In the genomic region with DNA sequence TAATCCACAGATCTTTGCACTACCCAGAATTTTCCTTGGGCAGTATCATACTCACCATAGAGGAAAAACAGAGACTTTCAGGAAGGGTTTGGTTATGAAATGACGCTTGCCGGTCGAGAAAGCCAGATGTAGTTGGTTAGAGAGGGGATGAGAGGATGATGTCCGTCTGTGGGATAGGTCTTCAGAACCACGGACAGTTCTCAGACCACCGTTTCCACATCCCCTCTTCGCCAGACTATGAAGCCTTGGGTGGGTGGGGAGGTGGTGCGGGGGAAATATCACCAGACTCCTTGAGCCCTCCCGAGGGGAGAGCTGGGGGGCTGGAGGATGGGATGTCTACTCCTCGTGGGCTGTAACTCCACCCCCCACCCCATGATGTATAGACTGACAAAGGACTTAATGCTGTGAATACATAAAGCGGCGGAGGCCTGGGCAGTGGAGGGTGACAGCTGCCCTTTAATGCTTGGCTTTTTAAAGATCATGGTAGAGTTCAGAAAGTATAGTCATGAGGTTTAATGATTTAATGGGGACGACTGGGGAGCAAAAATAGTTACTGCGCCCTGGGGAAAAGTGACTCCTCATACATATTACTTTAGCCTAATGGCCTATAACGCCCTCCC, we compare ENCODE assay signal across 20 cellular contexts.
DNase-seq lines count a peak whose midpoint lies in the region; ATAC-seq, FAIRE-seq and TF ChIP-seq lines count a peak whose summit lies in the region.
"Had no signal": no experiment of that assay in that cellular context is flagged by ENCODE, and none has a peak within 500 bp of the region (broad histone marks: within the 10 kb centered on the region; RNA-seq: fewer than 3 reads in every experiment).

No MANE protein-coding gene starts in this region.

- H3K36me3 ChIP-seq in IMR-90 (ENCODE audit: control insufficient read depth, insufficient read depth, low read length) (no peaks in the 10 kb centered on the region), small intestine (ENCODE audit: control insufficient read depth in 2 of 2, insufficient read depth in 2 of 2, low read length in 2 of 2) (no peaks in the 10 kb centered on the region)
- H3K36me3 ChIP-seq: left lung, pancreas had no signal

- dilution Hi-C loops in IMR-90 (cut with HindIII; ENCODE audit: low sequenced_read_pairs, unreplicated experiment) = no loop called here

- H3K4me2 ChIP-seq in IMR-90 (ENCODE audit: low read depth, low read length) = no peak overlapping the region

- no peak overlapping the region for H3K27ac ChIP-seq in IMR-90 (ENCODE audit: insufficient read depth, low read length)
- no peak overlapping the region for H3K27ac ChIP-seq in small intestine (ENCODE audit: low read depth in 1 of 2, low read length in 1 of 2)
- H3K27ac ChIP-seq: left lung, pancreas, skin epidermis had no signal

- H4K20me1 ChIP-seq in IMR-90 (ENCODE audit: insufficient read depth, low read length) = no peaks in the 10 kb centered on the region

- H3K9me3 ChIP-seq in IMR-90 (ENCODE audit: control insufficient read depth, insufficient read depth, low read length) = no peaks in the 10 kb centered on the region
- no peaks in the 10 kb centered on the region for H3K9me3 ChIP-seq in small intestine (ENCODE audit: control insufficient read depth, low read depth)
- H3K9me3 ChIP-seq: left lung, pancreas had no signal

- no peak overlapping the region for H2AK5ac ChIP-seq in IMR-90 (ENCODE audit: low read depth, low read length)

- no peak for TF ChIP-seq CTCF in IMR-90 (conservative IDR thresholded peaks at IDR 0.05; ENCODE audit: low read depth, low read length)

- H3K4me1 ChIP-seq in IMR-90 (ENCODE audit: control insufficient read depth, insufficient read depth, low read length) (no peaks in the 10 kb centered on the region), small intestine (ENCODE audit: control insufficient read depth in 2 of 2, insufficient read depth in 1 of 2, low read depth in 1 of 2, low read length in 1 of 2) (peaks cover 0 to 2% of the 10 kb centered on the region in 2 donors)
- H3K4me1 ChIP-seq: left lung, pancreas had no signal

- in situ Hi-C loops in IMR-90 (cut with MboI; ENCODE audit: low sequenced_read_pairs) = no loop called here

- ATAC-seq in IMR-90 (ENCODE audit: low read depth) = no peak
- ATAC-seq: left lung, pancreas had no signal

- CTCF ChIA-PET in IMR-90 (lab: Yijun Ruan, JAX) = no interaction called here

- H2BK20ac ChIP-seq in IMR-90 (ENCODE audit: low read depth, low read length) = no peak overlapping the region

- no peak overlapping the region for H4K91ac ChIP-seq in IMR-90 (ENCODE audit: insufficient read depth, low read depth, low read length)

- no peak overlapping the region for H4K8ac ChIP-seq in IMR-90 (ENCODE audit: low read depth in 2 of 2, low read length in 2 of 2)

- TF ChIP-seq RAD21 in IMR-90 (IDR thresholded peaks at IDR 0.05; ENCODE audit: low read length) = no peak

- no peak for TF ChIP-seq POLR2A in IMR-90 (IDR thresholded peaks at IDR 0.05; ENCODE audit: low read depth, low read length)

- DNase-seq in ELF-1 (ENCODE audit: low read depth, low spot score) = peak; percentile 52
- peak; percentile 8 for DNase-seq in IMR-90
- peak; percentile 38 for DNase-seq in astrocyte of the hippocampus (ENCODE audit: low read depth, low spot score)
- peak; percentile 79 for DNase-seq in islet precursor cell
- DNase-seq in small intestine = no peak
- no peak for DNase-seq in cortex of kidney (lab: John Stamatoyannopoulos, UW)
- DNase-seq in stimulated activated CD4-positive, alpha-beta T cell treated with anti-CD3 and anti-CD28 coated beads, Interleukin-1b, Interleukin-23, amount 100 ng/mL, for 48 hours = no peak
- no peak for DNase-seq in NOMO-1 treated with DMSO at 0.1 percent for 48 hours (lab: John Stamatoyannopoulos, UW; ENCODE audit: unreplicated experiment)
- DNase-seq: activated CD4-positive, alpha-beta T cell treated with anti-CD3 and anti-CD28 coated beads for 48 hours; activated CD8-positive, alpha-beta memory T cell treated with anti-CD3 and anti-CD28 coated beads, Interleukin-2, amount 50 U/mL, for 48 hours; activated naive CD4-positive, alpha-beta T cell treated with Interleukin-2 at 50 U/mL for 16 hours; HCEC 1CT; hypothalamus; KG1; left lung; pancreas; SHP77 treated with DMSO at 0.1 percent for 48 hours; stimulated activated naive CD4-positive, alpha-beta T cell; trophoblast cell had no signal

- WGBS in IMR-90 (ENCODE audit: extremely low coverage in 2 of 2, insufficient read length in 1 of 2), 2 experiments = no CpG with 5 or more reads among the region's 15 CpGs
- 32 to 44% (median 41%) methylated on average over 15 of the region's 15 CpGs for WGBS in small intestine, 3 donors

- intact Hi-C loops in IMR-90 (cut with micrococcal nuclease) = no loop called here

- POLR2A ChIA-PET in IMR-90 (lab: Charles Lee; ENCODE audit: unreplicated experiment) = no interaction called here

- H2AFZ ChIP-seq in IMR-90 (replicated peaks; ENCODE audit: low read length, poor library complexity) = no peak overlapping the region

- H3K23ac ChIP-seq in IMR-90 (ENCODE audit: low read depth, low read length) = no peak overlapping the region

- H3K27me3 ChIP-seq in IMR-90 (ENCODE audit: control insufficient read depth, insufficient read depth, low read length) (no peaks in the 10 kb centered on the region), small intestine (ENCODE audit: control insufficient read depth in 2 of 2, insufficient read depth in 2 of 2, low read length in 2 of 2) (peaks cover 0 to 5% of the 10 kb centered on the region in 2 donors)

- H3K9me1 ChIP-seq in IMR-90 (ENCODE audit: insufficient read depth, low read length) = no peaks in the 10 kb centered on the region

- BruUV-seq in IMR-90 (replicated peaks; lab: Mats Ljungman, UMichigan) = no TSS peak

- H2BK120ac ChIP-seq in IMR-90 (ENCODE audit: low read depth, low read length) = no peak overlapping the region

- H4K5ac ChIP-seq in IMR-90 (ENCODE audit: low read depth, low read length) = no peak overlapping the region

- H3K9ac ChIP-seq in IMR-90 (ENCODE audit: low read depth, low read length) = no peak overlapping the region

- no peak overlapping the region for H3K4ac ChIP-seq in IMR-90 (ENCODE audit: low read depth, low read length)

- no peak overlapping the region for H2BK15ac ChIP-seq in IMR-90 (ENCODE audit: low read depth, low read length)

- H3K14ac ChIP-seq in IMR-90 (replicated peaks; ENCODE audit: low read depth, low read length) = no peak overlapping the region

- no peak overlapping the region for H3K18ac ChIP-seq in IMR-90 (ENCODE audit: low read depth, low read length)

- no peak for FAIRE-seq in small intestine (lab: Jason Lieb, UNC)
- FAIRE-seq: pancreas had no signal

- H3K4me3 ChIP-seq in IMR-90 (ENCODE audit: insufficient read depth, low read depth, low read length) = no peak overlapping the region
- no peak overlapping the region for H3K4me3 ChIP-seq in small intestine (ENCODE audit: low read depth in 1 of 2, low read length in 2 of 2)
- H3K4me3 ChIP-seq: left lung, pancreas, skin epidermis had no signal

- H2AK9ac ChIP-seq in IMR-90 (replicated peaks; ENCODE audit: low read depth, low read length, poor library complexity) = no peak overlapping the region

- no peak overlapping the region for H2BK5ac ChIP-seq in IMR-90 (ENCODE audit: low read depth, low read length, poor library complexity, severe bottlenecking)

- H3K56ac ChIP-seq in IMR-90 (ENCODE audit: extremely low read depth, insufficient read depth, low read length) = no peak overlapping the region

- H3K79me1 ChIP-seq in IMR-90 (ENCODE audit: low read depth in 1 of 2, low read length in 2 of 2) = no peaks in the 10 kb centered on the region

TF ChIP-seq in IMR-90, 13 proteins besides CTCF, POLR2A, EP300 and RAD21:
- no peak for TF ChIP-seq SMC3 (IDR thresholded peaks at IDR 0.05; ENCODE audit: low read depth, low read length)
- TF ChIP-seq, protein P1, sequence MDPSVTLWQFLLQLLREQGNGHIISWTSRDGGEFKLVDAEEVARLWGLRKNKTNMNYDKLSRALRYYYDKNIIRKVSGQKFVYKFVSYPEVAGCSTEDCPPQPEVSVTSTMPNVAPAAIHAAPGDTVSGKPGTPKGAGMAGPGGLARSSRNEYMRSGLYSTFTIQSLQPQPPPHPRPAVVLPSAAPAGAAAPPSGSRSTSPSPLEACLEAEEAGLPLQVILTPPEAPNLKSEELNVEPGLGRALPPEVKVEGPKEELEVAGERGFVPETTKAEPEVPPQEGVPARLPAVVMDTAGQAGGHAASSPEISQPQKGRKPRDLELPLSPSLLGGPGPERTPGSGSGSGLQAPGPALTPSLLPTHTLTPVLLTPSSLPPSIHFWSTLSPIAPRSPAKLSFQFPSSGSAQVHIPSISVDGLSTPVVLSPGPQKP (IDR thresholded peaks at IDR 0.05; ENCODE audit: borderline replicate concordance, low read depth, low read length) = no peak
- no peak for TF ChIP-seq CHD1 (IDR thresholded peaks at IDR 0.05; ENCODE audit: low read depth, low read length)
- TF ChIP-seq, protein P2, sequence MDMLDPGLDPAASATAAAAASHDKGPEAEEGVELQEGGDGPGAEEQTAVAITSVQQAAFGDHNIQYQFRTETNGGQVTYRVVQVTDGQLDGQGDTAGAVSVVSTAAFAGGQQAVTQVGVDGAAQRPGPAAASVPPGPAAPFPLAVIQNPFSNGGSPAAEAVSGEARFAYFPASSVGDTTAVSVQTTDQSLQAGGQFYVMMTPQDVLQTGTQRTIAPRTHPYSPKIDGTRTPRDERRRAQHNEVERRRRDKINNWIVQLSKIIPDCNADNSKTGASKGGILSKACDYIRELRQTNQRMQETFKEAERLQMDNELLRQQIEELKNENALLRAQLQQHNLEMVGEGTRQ (IDR thresholded peaks at IDR 0.05; ENCODE audit: low read depth, low read length) = no peak
- TF ChIP-seq BHLHE40 (IDR thresholded peaks at IDR 0.05; ENCODE audit: low read depth, low read length) = no peak
- no peak for TF ChIP-seq MXI1 (IDR thresholded peaks at IDR 0.05; ENCODE audit: borderline replicate concordance, low read depth, low read length)
- no peak for TF ChIP-seq RFX5 (IDR thresholded peaks at IDR 0.05; ENCODE audit: low read depth, low read length)
- TF ChIP-seq FOS (IDR thresholded peaks at IDR 0.05; ENCODE audit: low read depth, low read length) = no peak
- no peak for TF ChIP-seq MAZ (IDR thresholded peaks at IDR 0.05; ENCODE audit: borderline replicate concordance, low read depth, low read length)
- no peak for TF ChIP-seq RCOR1 (IDR thresholded peaks at IDR 0.05; ENCODE audit: insufficient replicate concordance, low read length)
- no peak for TF ChIP-seq NFE2L2 (IDR thresholded peaks at IDR 0.05; ENCODE audit: low read depth, low read length)
- no peak for TF ChIP-seq CEBPB (IDR thresholded peaks at IDR 0.05; ENCODE audit: low read depth, low read length)
- no peak for TF ChIP-seq MAFK (IDR thresholded peaks at IDR 0.05; ENCODE audit: low read depth, low read length)

Comparison
In these comparisons a context has a peak if more than half of its experiments do, and no peak if none do; other contexts are left out.
1. DNase-seq: peak in ELF-1 (single experiment), IMR-90 (single experiment), astrocyte of the hippocampus (single experiment) and islet precursor cell (single experiment); none in small intestine (single experiment), cortex of kidney (single experiment), stimulated activated CD4-positive, alpha-beta T cell treated with anti-CD3 and anti-CD28 coated beads, Interleukin-1b, Interleukin-23, amount 100 ng/mL, for 48 hours (single experiment) and NOMO-1 treated with DMSO at 0.1 percent for 48 hours (single experiment).